In the genomic region with DNA sequence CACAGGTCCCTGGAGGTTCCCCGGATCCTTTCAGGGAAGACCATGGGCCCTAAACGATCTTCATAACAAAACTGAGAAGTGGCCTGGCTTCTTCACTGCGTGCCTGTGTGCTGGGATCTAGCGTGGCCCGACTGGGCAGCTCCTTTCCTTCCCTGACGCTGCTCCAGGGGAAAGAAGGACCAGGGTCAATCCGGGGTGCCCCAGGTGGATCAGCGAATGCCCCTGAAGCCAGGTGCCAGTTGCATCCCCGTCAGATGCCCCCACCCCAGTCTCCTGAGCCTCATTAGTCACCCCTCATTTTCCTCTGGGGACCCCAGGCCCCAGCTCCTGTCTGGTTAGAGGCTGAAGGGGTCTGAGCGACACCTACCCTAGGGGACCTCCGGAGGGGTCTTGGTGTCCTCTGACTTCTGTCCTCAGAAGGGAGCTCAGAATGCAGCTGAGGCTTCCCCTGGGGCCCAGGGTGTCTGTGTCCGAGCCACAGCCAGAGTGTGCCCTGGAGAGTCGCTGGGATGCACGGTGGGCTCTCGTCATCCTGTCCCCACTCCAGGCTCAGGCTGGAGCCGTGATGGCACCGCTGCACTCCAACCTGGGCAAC, we compare ENCODE assay signal across 30 cellular contexts. TPM values are rescaled to one million over a fixed set of nuclear protein-coding genes. Genes with fewer than 3 reads are reported as not detected.
A peak's percentile ranks its signal among the peaks of the same experiment; 100 is the strongest.
DNase-seq lines count a peak whose midpoint lies in the region; ATAC-seq and TF ChIP-seq lines count a peak whose summit lies in the region.
"Had no signal": no experiment of that assay in that cellular context is flagged by ENCODE, and none has a peak within 500 bp of the region (broad histone marks: within the 10 kb centered on the region; RNA-seq: fewer than 3 reads in every experiment).

No MANE protein-coding gene starts in this region.

- dilution Hi-C loops in mammary epithelial cell (cut with HindIII; ENCODE audit: low sequenced_read_pairs): no loop called here

- H4K91ac ChIP-seq in neuronal stem cell (ENCODE audit: low read depth, low read length, poor library complexity): no peak overlapping the region

- peak overlapping the region; percentile 53 for H3K18ac ChIP-seq in neuronal stem cell (ENCODE audit: low read length)

- H2BK15ac ChIP-seq in neuronal stem cell (ENCODE audit: low read length): peak overlapping the region; percentile 88

- CTCF ChIA-PET in mammary epithelial cell (lab: Charles Lee; ENCODE audit: low non-redundant PET): no interaction called here

- no peak for ATAC-seq in Right ventricle myocardium superior (ENCODE audit: poor library complexity)
- ATAC-seq in left ventricle myocardium superior: no peak
- ATAC-seq: activated CD8-positive, alpha-beta T cell treated with anti-CD3 and anti-CD28 coated beads for 36 hours; activated naive CD8-positive, alpha-beta T cell treated with anti-CD3 and anti-CD28 coated beads, Interleukin-2, amount 50 U/mL, for 24 hours; left lobe of liver; naive thymus-derived CD8-positive, alpha-beta T cell had no signal

- WGBS in neuronal stem cell (ENCODE audit: extremely low coverage in 2 of 2, insufficient read length in 2 of 2, insufficient replicate concordance in 1 of 2), 2 donors: no CpG with 5 or more reads among the region's 17 CpGs
- 87% methylated on average over 17 of the region's 17 CpGs for WGBS in mammary epithelial cell (ENCODE audit: low coverage, missing lambda C conversion rate)

- no peak overlapping the region for H3K9ac ChIP-seq in neuronal stem cell (ENCODE audit: low read depth, low read length, poor library complexity)
- no peak overlapping the region for H3K9ac ChIP-seq in mammary epithelial cell (ENCODE audit: insufficient read depth, low read length)

- H3K9me3 ChIP-seq in WERI-Rb-1 (ENCODE audit: severe bottlenecking) (no peaks in the 10 kb centered on the region), neuronal stem cell (replicated peaks in 1 of 2; ENCODE audit: control insufficient read depth in 2 of 2, insufficient read depth in 1 of 2, low read depth in 1 of 2, low read length in 2 of 2) (no peaks in the 10 kb centered on the region), mammary epithelial cell (replicated peaks; ENCODE audit: insufficient read depth, low read length) (no peaks in the 10 kb centered on the region)
- H3K9me3 ChIP-seq: thoracic aorta, uterus had no signal

- H3K4me3 ChIP-seq in WERI-Rb-1 (ENCODE audit: low read depth, low read length) (no peak overlapping the region), neuronal stem cell (ENCODE audit: low read length in 2 of 2) (no peak overlapping the region), mammary epithelial cell (replicated peaks in 1 of 3; ENCODE audit: insufficient read depth in 1 of 3, low read depth in 2 of 3, low read length in 3 of 3) (no peak overlapping the region)
- H3K4me3 ChIP-seq: smooth muscle cell, thoracic aorta, uterus had no signal

- no peaks in the 10 kb centered on the region for H3K27me3 ChIP-seq in WERI-Rb-1 (ENCODE audit: insufficient read depth, low read depth, severe bottlenecking)
- peaks cover 0 to 22% (median 0%) of the 10 kb centered on the region in 3 experiments for H3K27me3 ChIP-seq in neuronal stem cell (ENCODE audit: control insufficient read depth in 3 of 3, insufficient read depth in 3 of 3, low read depth in 1 of 3, low read length in 3 of 3)
- no peaks in the 10 kb centered on the region for H3K27me3 ChIP-seq in mammary epithelial cell (ENCODE audit: insufficient read depth, low read length)

- no peak overlapping the region for H2AFZ ChIP-seq in neuronal stem cell (ENCODE audit: low read length)
- H2AFZ ChIP-seq in mammary epithelial cell (ENCODE audit: low read depth, low read length): no peak overlapping the region

- H4K20me1 ChIP-seq in mammary epithelial cell (ENCODE audit: insufficient read depth, low read length): no peaks in the 10 kb centered on the region

- H3K27ac ChIP-seq in WERI-Rb-1 (no peak overlapping the region), neuronal stem cell (replicated peaks; ENCODE audit: low read length) (no peak overlapping the region), mammary epithelial cell (ENCODE audit: insufficient read depth, low read depth, low read length) (no peak overlapping the region)
- H3K27ac ChIP-seq: thoracic aorta, uterus had no signal

- H3K23ac ChIP-seq in neuronal stem cell (ENCODE audit: low read depth, low read length, poor library complexity): no peak overlapping the region

- no peaks in the 10 kb centered on the region for H3K79me1 ChIP-seq in neuronal stem cell (ENCODE audit: low read depth, low read length)

- H2BK5ac ChIP-seq in neuronal stem cell (ENCODE audit: low read length): peak overlapping the region; percentile 30

- H3K4me1 ChIP-seq in neuronal stem cell (ENCODE audit: control insufficient read depth in 2 of 2, insufficient read depth in 1 of 2, low read depth in 1 of 2, low read length in 2 of 2) (peaks cover 0 to 10% of the 10 kb centered on the region in 2 donors), mammary epithelial cell (ENCODE audit: insufficient read depth, low read length) (peaks cover 9% of the 10 kb centered on the region)
- H3K4me1 ChIP-seq: uterus had no signal

- in situ Hi-C loops in mammary epithelial cell (cut with MboI; ENCODE audit: low sequenced_read_pairs in 2 of 2): no loop called here

- BruUV-seq in mammary epithelial cell (replicated peaks; lab: Mats Ljungman, UMichigan): no TSS peak

- H2AK5ac ChIP-seq in neuronal stem cell (ENCODE audit: low read depth, low read length): peak overlapping the region; percentile 68

- TF ChIP-seq CTCF in WERI-Rb-1 (IDR thresholded peaks at IDR 0.05; ENCODE audit: low read depth, low read length): no peak
- TF ChIP-seq CTCF in mammary epithelial cell (conservative IDR thresholded peaks at IDR 0.05 in 1 of 2, IDR thresholded peaks at IDR 0.05 in 1 of 2; ENCODE audit: extremely low read depth in 1 of 2, insufficient read depth in 1 of 2, low read depth in 1 of 2, low read length in 2 of 2): no peak

- intact Hi-C loops in Right ventricle myocardium superior (cut with DNase I): loop anchor here (10.0 kb wide), 1 partner anchor 130 kb away; a partner anchor contains a TSS
- intact Hi-C loops in left ventricle myocardium superior (cut with micrococcal nuclease): no loop called here
- intact Hi-C loops in mammary epithelial cell (cut with micrococcal nuclease): loop anchor here (10.0 kb wide), 1 partner anchor 360 kb away; a partner anchor contains a TSS

- H3K36me3 ChIP-seq in WERI-Rb-1 (no peaks in the 10 kb centered on the region), neuronal stem cell (replicated peaks in 1 of 2; ENCODE audit: control insufficient read depth in 2 of 2, insufficient read depth in 2 of 2, low read length in 2 of 2) (no peaks in the 10 kb centered on the region), mammary epithelial cell (ENCODE audit: insufficient read depth, low read length) (no peaks in the 10 kb centered on the region)
- H3K36me3 ChIP-seq: thoracic aorta, uterus had no signal

- no peak overlapping the region for H2BK120ac ChIP-seq in neuronal stem cell (ENCODE audit: low read depth, low read length)

- no peak overlapping the region for H2BK12ac ChIP-seq in neuronal stem cell (ENCODE audit: low read length)

- no peak overlapping the region for H3K4ac ChIP-seq in neuronal stem cell (ENCODE audit: low read length)

- no peak overlapping the region for H4K8ac ChIP-seq in neuronal stem cell (ENCODE audit: low read depth, low read length)

- DNase-seq in Right ventricle myocardium superior (peak; percentile 17), left ventricle myocardium superior (no peak), WERI-Rb-1 (peak; percentile 4), neuronal stem cell (ENCODE audit: low spot score) (no peak), cerebellar cortex (ENCODE audit: low spot score) (no peak), mammary epithelial cell (no peak), NCI-H510A (lab: John Stamatoyannopoulos, UW) (no peak)
- DNase-seq: activated CD8-positive, alpha-beta T cell treated with anti-CD3 and anti-CD28 coated beads for 36 hours; activated gamma-delta T cell; activated naive CD8-positive, alpha-beta T cell treated with anti-CD3 and anti-CD28 coated beads, Interleukin-2, amount 50 U/mL, for 24 hours; caudate nucleus; erythroblast; H9; NCI-H1092 treated with DMSO at 0.1 percent for 48 hours; NCI-H1694 treated with DMSO at 0.1 percent for 48 hours; NCI-H526; OCI-M1; SHP77; stimulated activated CD4-positive, alpha-beta T cell treated with anti-CD3 and anti-CD28 coated beads, Interleukin-2, amount 100 ng/mL, for 24 hours had no signal

- no peak overlapping the region for H3K14ac ChIP-seq in neuronal stem cell (ENCODE audit: low read length)

- no peak overlapping the region for H3K4me2 ChIP-seq in neuronal stem cell (ENCODE audit: insufficient read depth, low read length, poor library complexity, severe bottlenecking)
- no peak overlapping the region for H3K4me2 ChIP-seq in mammary epithelial cell (ENCODE audit: insufficient read depth, low read depth, low read length)
- H3K4me2 ChIP-seq: smooth muscle cell had no signal

- H3K79me2 ChIP-seq in mammary epithelial cell (ENCODE audit: insufficient read depth, low read length): no peaks in the 10 kb centered on the region

RNA-seq across cellular contexts. Expression of a gene that starts 18.7 kb away (rescaled TPM):
- not detected for total RNA-seq in Right ventricle myocardium superior
- not detected for total RNA-seq in left ventricle myocardium superior
- polyA plus RNA-seq in neuronal stem cell (2013, experiment 1 of 2): not detected
- not detected for polyA plus RNA-seq in neuronal stem cell (2013, experiment 2 of 2)
- total RNA-seq in mammary epithelial cell: under 1 TPM in 1 of 2 donors, not detected in 1; under 0.01 TPM
- polyA plus RNA-seq in mammary epithelial cell: not detected
- not detected for polyA minus RNA-seq in mammary epithelial cell
- total RNA-seq: activated CD8-positive, alpha-beta T cell treated with anti-CD3 and anti-CD28 coated beads for 36 hours; G401; glomerular endothelial cell; H9; M059J; mesothelial cell of epicardium; naive thymus-derived CD8-positive, alpha-beta T cell; osteocyte; smooth muscle cell had no signal
- polyA plus RNA-seq: BJ; naive thymus-derived CD8-positive, alpha-beta T cell; smooth muscle cell had no signal

RNA-seq across cellular contexts. Expression of a gene that starts 19.5 kb away (rescaled TPM):
- total RNA-seq in Right ventricle myocardium superior: not detected
- total RNA-seq in left ventricle myocardium superior: not detected
- not detected for polyA plus RNA-seq in neuronal stem cell (2013, experiment 1 of 2)
- under 0.01 TPM for polyA plus RNA-seq in neuronal stem cell (2013, experiment 2 of 2)
- total RNA-seq in mammary epithelial cell: not detected
- not detected for polyA plus RNA-seq in mammary epithelial cell
- not detected for polyA minus RNA-seq in mammary epithelial cell
- total RNA-seq: activated CD8-positive, alpha-beta T cell treated with anti-CD3 and anti-CD28 coated beads for 36 hours; G401; glomerular endothelial cell; H9; M059J; naive thymus-derived CD8-positive, alpha-beta T cell; osteocyte; smooth muscle cell; thoracic aorta had no signal
- polyA plus RNA-seq: BJ; naive thymus-derived CD8-positive, alpha-beta T cell; smooth muscle cell had no signal

Comparison
In these comparisons a context has a peak if more than half of its experiments do, and no peak if none do; other contexts are left out.
1. DNase-seq: peak in Right ventricle myocardium superior (single experiment) and WERI-Rb-1 (single experiment); none in left ventricle myocardium superior (single experiment), neuronal stem cell (single experiment), cerebellar cortex (single experiment), mammary epithelial cell (single experiment) and NCI-H510A (single experiment).